Comparison of ENCODE assay signal across 8 cellular contexts in genomic region chr7:116930156-116930913, GRCh38. TPM values are rescaled to one million over a fixed set of nuclear protein-coding genes. Genes with fewer than 3 reads are reported as not detected.
DNase-seq lines count a peak whose midpoint lies in the region; ATAC-seq and TF ChIP-seq lines count a peak whose summit lies in the region.

No MANE protein-coding gene starts in this region.

- TF ChIP-seq CTCF in GM06990 (IDR thresholded peaks at IDR 0.05; ENCODE audit: insufficient read depth, low read length, poor library complexity, severe bottlenecking), result peak; percentile 85
- peak; percentile 96 for TF ChIP-seq CTCF in NB4 (IDR thresholded peaks at IDR 0.05; ENCODE audit: low read depth, low read length)
- peak; percentile 100 for TF ChIP-seq CTCF in SK-N-SH (IDR thresholded peaks at IDR 0.05)
- TF ChIP-seq CTCF in progenitor cell of endocrine pancreas (IDR thresholded peaks at IDR 0.05; ENCODE audit: unreplicated experiment), result peak; percentile 92
- peak; percentile 85 to 91 (median 88) for TF ChIP-seq CTCF in uterus (IDR thresholded peaks at IDR 0.05)

- H3K9me2 ChIP-seq in SK-N-SH, result no peaks in the 10 kb centered on the region

- no peak for TF ChIP-seq POLR2A in NB4 (IDR thresholded peaks at IDR 0.05; ENCODE audit: extremely low read depth, insufficient read length)
- TF ChIP-seq POLR2A in uterus (IDR thresholded peaks at IDR 0.05), result no peak

- no peaks in the 10 kb centered on the region for H3K4me1 Mint-ChIP-seq in progenitor cell of endocrine pancreas (ENCODE audit: low read depth)

- no peaks in the 10 kb centered on the region for H3K79me2 ChIP-seq in SK-N-SH (ENCODE audit: insufficient read depth)

- no peak overlapping the region for H3K4me3 ChIP-seq in GM06990 (replicated peaks; ENCODE audit: low read depth, low read length)
- H3K4me3 ChIP-seq in NB4 (ENCODE audit: low read depth, low read length), result no peak overlapping the region
- no peak overlapping the region for H3K4me3 ChIP-seq in SK-N-SH (ENCODE audit: low read depth in 2 of 2, low read length in 1 of 2)
- no peak overlapping the region for H3K4me3 ChIP-seq in uterus

- TF ChIP-seq RAD21 in SK-N-SH (IDR thresholded peaks at IDR 0.05; ENCODE audit: low read length), result peak; percentile 96

- H3K36me3 ChIP-seq in GM06990 (ENCODE audit: control insufficient read depth, insufficient read depth, low read length) (no peaks in the 10 kb centered on the region), SK-N-SH (replicated peaks in 1 of 2; ENCODE audit: control insufficient read depth in 1 of 2, insufficient read depth in 2 of 2, low read length in 1 of 2) (no peaks in the 10 kb centered on the region), uterus (no peaks in the 10 kb centered on the region)

- DNase-seq in GM06990 (ENCODE audit: extremely low read depth, insufficient read length), result peak; percentile 39
- DNase-seq in HEK293T (ENCODE audit: extremely low spot score), result peak; percentile 82
- DNase-seq in NB4 (ENCODE audit: low read depth), result peak; percentile 85
- peak; percentile 80 for DNase-seq in SK-N-SH
- peak; percentile 74 for DNase-seq in activated naive CD4-positive, alpha-beta T cell treated with anti-CD3 and anti-CD28 coated beads, Interleukin-2, amount 50 U/mL, for 16 hours
- DNase-seq in Right ventricle myocardium inferior (ENCODE audit: missing footprints), result peak; percentile 91
- peak; percentile 69 for DNase-seq in progenitor cell of endocrine pancreas (ENCODE audit: low spot score, unreplicated experiment)
- DNase-seq in uterus, result peak; percentile 84 to 92

- H3K27ac ChIP-seq in SK-N-SH (ENCODE audit: low read depth in 2 of 2, low read length in 1 of 2) (no peak overlapping the region), uterus (no peak overlapping the region)

- H3K4me1 ChIP-seq in SK-N-SH (ENCODE audit: control insufficient read depth in 1 of 2, insufficient read depth in 2 of 2, low read depth in 1 of 2, low read length in 1 of 2), result no peaks in the 10 kb centered on the region
- H3K4me1 ChIP-seq in uterus, result no peaks in the 10 kb centered on the region

- no peaks in the 10 kb centered on the region for H3K36me3 Mint-ChIP-seq in progenitor cell of endocrine pancreas (ENCODE audit: insufficient read depth)

- 22% methylated on average over 22 of the region's 22 CpGs for WGBS in SK-N-SH (ENCODE audit: low lambda C conversion rate)

- 0 out of 2 replicates have a peak overlapping the region, but pooled peaks have one; percentile 16 for H3K4me2 ChIP-seq in SK-N-SH

- CTCF ChIA-PET in HEK293T (lab: Yijun Ruan, JAX), result interaction anchor here (0.6 to 2.5 kb wide), 9 partner anchors 10 to 197 kb away, joined by 3 to 14 read pairs (median 4); partner anchors contain the start of gene CAPZA2
- CTCF ChIA-PET in SK-N-SH (lab: Yijun Ruan, JAX), result interaction anchor here (0.6 to 13.4 kb wide), 46 partner anchors 10 to 505 kb away, joined by 3 to 219 read pairs (median 5); partner anchors contain the start of genes CAPZA2 and ST7

- H3K27me3 ChIP-seq in GM06990 (replicated peaks; ENCODE audit: control insufficient read depth, insufficient read depth, low read length) (no peaks in the 10 kb centered on the region), SK-N-SH (ENCODE audit: insufficient read depth) (no peaks in the 10 kb centered on the region), uterus (no peaks in the 10 kb centered on the region)

- peaks cover 9% of the 10 kb centered on the region for H3F3A ChIP-seq in SK-N-SH (replicated peaks; ENCODE audit: insufficient read depth)

- no peak overlapping the region for H3K27ac Mint-ChIP-seq in progenitor cell of endocrine pancreas

- intact Hi-C loops in Right ventricle myocardium inferior (cut with DNase I), result loop anchor here (2.0 to 5.0 kb wide), 3 partner anchors 52 to 196 kb away; no protein-coding TSS in a partner anchor
- intact Hi-C loops in uterus (cut with DNase I; ENCODE audit: low total_unique reads), result loop anchor here (5.0 kb wide), 1 partner anchor 197 kb away; no protein-coding TSS in a partner anchor

- ATAC-seq in Right ventricle myocardium inferior, result peak; percentile 88

- H3K4me3 Mint-ChIP-seq in progenitor cell of endocrine pancreas (ENCODE audit: low read depth), result no peak overlapping the region

- H3K9me3 ChIP-seq in SK-N-SH (no peaks in the 10 kb centered on the region), uterus (no peaks in the 10 kb centered on the region)

- no peaks in the 10 kb centered on the region for H3K9me3 Mint-ChIP-seq in progenitor cell of endocrine pancreas (ENCODE audit: low read depth)

- no peaks in the 10 kb centered on the region for H4K20me1 ChIP-seq in SK-N-SH (ENCODE audit: insufficient read depth)

- peaks cover 13% of the 10 kb centered on the region for H3K27me3 Mint-ChIP-seq in progenitor cell of endocrine pancreas

- POLR2A ChIA-PET in HEK293T (lab: Yijun Ruan, JAX) (interaction anchor here (1.8 kb wide), 1 partner anchor 197 kb away, joined by 4 read pairs; no protein-coding TSS in a partner anchor), SK-N-SH (lab: Yijun Ruan, JAX) (no interaction called here)

- TF ChIP-seq EP300 in SK-N-SH (IDR thresholded peaks at IDR 0.05; ENCODE audit: borderline replicate concordance in 1 of 2, low read depth in 1 of 2, low read length in 1 of 2), result no peak

- no peak overlapping the region for H3K9ac ChIP-seq in SK-N-SH

- peak overlapping the region; percentile 66; the same call in 1 of the 2 replicates for H2AFZ ChIP-seq in SK-N-SH (ENCODE audit: low read depth)

TF ChIP-seq in HEK293T, 16 proteins besides CTCF, POLR2A, EP300 and RAD21:
- TF ChIP-seq ARNT (IDR thresholded peaks at IDR 0.05), result no peak
- peak; percentile 4; the same call in 1 of the 2 replicates for TF ChIP-seq CTBP1 (IDR thresholded peaks at IDR 0.05; ENCODE audit: borderline replicate concordance)
- TF ChIP-seq NFRKB (IDR thresholded peaks at IDR 0.05), result no peak

TF ChIP-seq in SK-N-SH, 30 proteins besides CTCF, POLR2A, EP300 and RAD21:
- TF ChIP-seq CHD2 (IDR thresholded peaks at IDR 0.05; ENCODE audit: low read length, partially characterized antibody) (peak; percentile 44), SMC3 (IDR thresholded peaks at IDR 0.05; ENCODE audit: low read depth, low read length) (peak; percentile 93), USF2 (IDR thresholded peaks at IDR 0.05; ENCODE audit: borderline replicate concordance, low read depth, low read length) (no peak), RCOR1 (IDR thresholded peaks at IDR 0.05; ENCODE audit: low read length) (peak; percentile 67; the same call in 1 of the 2 replicates), REST (IDR thresholded peaks at IDR 0.05; ENCODE audit: low read depth, low read length) (no peak), SIN3A (IDR thresholded peaks at IDR 0.05; ENCODE audit: borderline replicate concordance, low read depth, low read length) (no peak), NFIC (IDR thresholded peaks at IDR 0.05; ENCODE audit: borderline replicate concordance) (no peak)

RNA-seq across cellular contexts. Expression of gene ST7, which starts 23.0 kb away (rescaled TPM):
- 23.5 and 32.2 TPM in 2 replicates for polyA plus RNA-seq in SK-N-SH (2012; rRNA removed)
- polyA plus RNA-seq in SK-N-SH (2012; cell fraction: cytosol; rRNA removed), result 24.3 and 25.8 TPM in 2 replicates
- polyA plus RNA-seq in SK-N-SH (2012; cell fraction: nucleus; rRNA removed), result 25.8 and 53.7 TPM in 2 replicates
- 29.5 TPM for total RNA-seq in Right ventricle myocardium inferior
- total RNA-seq in progenitor cell of endocrine pancreas, result 21.9 and 24.8 TPM in 2 replicates
- total RNA-seq in uterus, result 10 to 100 TPM; 27.4 to 41.0 (median 31.4) TPM

Comparison
In these comparisons a context has a peak if more than half of its experiments do, and no peak if none do; other contexts are left out.
1. DNase-seq: peak in every context shown above with its lines; median percentile 91 in Right ventricle myocardium inferior; 88 in uterus; 85 in NB4; 82 in HEK293T; 80 in SK-N-SH; 74 in activated naive CD4-positive, alpha-beta T cell treated with anti-CD3 and anti-CD28 coated beads, Interleukin-2, amount 50 U/mL, for 16 hours; 69 in progenitor cell of endocrine pancreas; 39 in GM06990.